Comparison of ENCODE assay signal across 8 cellular contexts in genomic region chr7:95434501-95435421, GRCh38. TPM values are rescaled to one million over a fixed set of nuclear protein-coding genes. Genes with fewer than 3 reads are reported as not detected.
DNase-seq lines count a peak whose midpoint lies in the region; ATAC-seq and TF ChIP-seq lines count a peak whose summit lies in the region.

TSS of gene PON2 (minus strand) at chr7:95435028. CDS start at chr7:95434951, 77 bp downstream.

- POLR2A ChIA-PET in naive thymus-derived CD4-positive, alpha-beta T cell (lab: Charles Lee): no interaction called here

- no peaks in the 10 kb centered on the region for H3K27me3 ChIP-seq in naive thymus-derived CD4-positive, alpha-beta T cell (ENCODE audit: control insufficient read depth in 2 of 2, insufficient read depth in 2 of 2, low read length in 2 of 2)

- peak; percentile 70 for DNase-seq in DMS 273 treated with DMSO at 0.1 percent for 48 hours (lab: John Stamatoyannopoulos, UW)
- DNase-seq in HS-27A (ENCODE audit: low read depth): peak; percentile 29
- DNase-seq in activated gamma-delta T cell (lab: John Stamatoyannopoulos, UW): peak; percentile 23
- DNase-seq in fibroblast of the aortic adventitia (ENCODE audit: low read depth): peak; percentile 77
- DNase-seq in naive thymus-derived CD4-positive, alpha-beta T cell: peak; percentile 7 to 56 (median 41)

- TF ChIP-seq CTCF in fibroblast of the aortic adventitia (IDR thresholded peaks at IDR 0.05; ENCODE audit: insufficient read depth, low read length) (no peak), subcutaneous adipose tissue (IDR thresholded peaks at IDR 0.05; ENCODE audit: low read depth) (no peak)

- H3K4me1 ChIP-seq in naive thymus-derived CD4-positive, alpha-beta T cell (ENCODE audit: control insufficient read depth in 2 of 2, insufficient read depth in 2 of 2, low read length in 2 of 2): peaks cover 0 to 3% of the 10 kb centered on the region in 2 donors

- no peaks in the 10 kb centered on the region for H3K36me3 ChIP-seq in naive thymus-derived CD4-positive, alpha-beta T cell (ENCODE audit: control insufficient read depth in 2 of 3, insufficient read depth in 3 of 3, low read length in 3 of 3)

- peak within 1 kb of the TSS; percentile 84 to 98 (median 90) for H3K4me3 Mint-ChIP-seq in naive thymus-derived CD4-positive, alpha-beta T cell

- H3K4me1 Mint-ChIP-seq in naive thymus-derived CD4-positive, alpha-beta T cell: peaks cover 3 to 18% (median 17%) of the 10 kb centered on the region in 7 donors

- ATAC-seq in GM21381 (IDR thresholded peaks at IDR 0.05; ENCODE audit: unreplicated experiment): peak; percentile 97
- peak; percentile 90 for ATAC-seq in naive thymus-derived CD4-positive, alpha-beta T cell

- H3K27me3 Mint-ChIP-seq in naive thymus-derived CD4-positive, alpha-beta T cell: peaks cover 0 to 17% (median 3%) of the 10 kb centered on the region in 5 donors

- CTCF ChIA-PET in naive thymus-derived CD4-positive, alpha-beta T cell (lab: Charles Lee): interaction anchor here (1.4 kb wide), 1 partner anchor 42 kb away, joined by 5 read pairs; no protein-coding TSS in a partner anchor

- peaks cover 0 to 3% (median 0%) of the 10 kb centered on the region in 5 donors for H3K36me3 Mint-ChIP-seq in naive thymus-derived CD4-positive, alpha-beta T cell

- no peaks in the 10 kb centered on the region for H3K9me3 Mint-ChIP-seq in naive thymus-derived CD4-positive, alpha-beta T cell

- peak within 1 kb of the TSS; percentile 78 for H3K4me3 ChIP-seq in fibroblast of the aortic adventitia (ENCODE audit: low read depth, low read length)
- H3K4me3 ChIP-seq in naive thymus-derived CD4-positive, alpha-beta T cell (ENCODE audit: low read length): peak within 1 kb of the TSS; percentile 55

- intact Hi-C loops in naive thymus-derived CD4-positive, alpha-beta T cell (cut with micrococcal nuclease): loop anchor here (5.0 kb wide), 3 partner anchors 102 to 922 kb away; partner anchors contain the start of gene SGCE (in 1 of the 2)

- peak within 1 kb of the TSS; percentile 66 to 95 (median 88) for H3K27ac Mint-ChIP-seq in naive thymus-derived CD4-positive, alpha-beta T cell

- no peaks in the 10 kb centered on the region for H3K9me3 ChIP-seq in naive thymus-derived CD4-positive, alpha-beta T cell (ENCODE audit: control insufficient read depth in 2 of 3, low read length in 3 of 3)

- H3K27ac ChIP-seq in naive thymus-derived CD4-positive, alpha-beta T cell (ENCODE audit: low read depth, low read length): peak within 1 kb of the TSS; percentile 60

TF ChIP-seq in PFSK-1, 5 proteins besides CTCF, POLR2A, EP300 and RAD21:
- TF ChIP-seq FOXP2 (optimal IDR thresholded peaks at IDR 0.05; ENCODE audit: borderline replicate concordance, extremely low read depth, extremely low read length, insufficient read depth): no peak
- TF ChIP-seq TAF1 (IDR thresholded peaks at IDR 0.05; ENCODE audit: borderline replicate concordance, insufficient read depth, low read length): peak; percentile 74
- TF ChIP-seq POLR2AphosphoS5 (IDR thresholded peaks at IDR 0.05; ENCODE audit: low read depth, low read length): peak; percentile 85; the same call in 1 of the 2 replicates
- peak; percentile 53; the same call in 1 of the 2 replicates for TF ChIP-seq SIN3A (IDR thresholded peaks at IDR 0.05; ENCODE audit: borderline replicate concordance, insufficient read depth, low read length)
- TF ChIP-seq REST (IDR thresholded peaks at IDR 0.05; ENCODE audit: insufficient read depth in 1 of 2, low read depth in 2 of 2, low read length in 2 of 2): 0 out of 4 replicates have a peak, but pooled peaks of 1 of the 2 experiments have one; percentile 9

RNA-seq across cellular contexts. Expression of gene PON2, which starts in this region (rescaled TPM):
- polyA plus RNA-seq in PFSK-1 (2012; ENCODE audit: insufficient read length, low read depth): 40.0 TPM
- 30.0 and 52.5 TPM in 2 replicates for total RNA-seq in fibroblast of the aortic adventitia (ENCODE audit: low replicate concordance)
- 10 to 100 TPM in 2 of 5 experiments, 1 to 10 TPM in 3; 2.9 to 11.3 (median 8.3) TPM for total RNA-seq in naive thymus-derived CD4-positive, alpha-beta T cell
- 1 to 10 TPM; 1.6 to 4.0 TPM for polyA plus RNA-seq in naive thymus-derived CD4-positive, alpha-beta T cell
- 100 to 1,000 TPM in 2 of 4 donors, 10 to 100 TPM in 2; 77.7 to 137 (median 104) TPM for total RNA-seq in subcutaneous adipose tissue

Comparison
In these comparisons a context has a peak if more than half of its experiments do, and no peak if none do; other contexts are left out.
1. Peak in every context shown above with its lines: DNase-seq, ATAC-seq, H3K4me3 ChIP-seq and H3K27ac ChIP-seq.
2. DNase-seq: peak in every context shown above with its lines; median percentile 77 in fibroblast of the aortic adventitia; 70 in DMS 273 treated with DMSO at 0.1 percent for 48 hours; 41 in naive thymus-derived CD4-positive, alpha-beta T cell; 29 in HS-27A; 23 in activated gamma-delta T cell.